In the genomic region with DNA sequence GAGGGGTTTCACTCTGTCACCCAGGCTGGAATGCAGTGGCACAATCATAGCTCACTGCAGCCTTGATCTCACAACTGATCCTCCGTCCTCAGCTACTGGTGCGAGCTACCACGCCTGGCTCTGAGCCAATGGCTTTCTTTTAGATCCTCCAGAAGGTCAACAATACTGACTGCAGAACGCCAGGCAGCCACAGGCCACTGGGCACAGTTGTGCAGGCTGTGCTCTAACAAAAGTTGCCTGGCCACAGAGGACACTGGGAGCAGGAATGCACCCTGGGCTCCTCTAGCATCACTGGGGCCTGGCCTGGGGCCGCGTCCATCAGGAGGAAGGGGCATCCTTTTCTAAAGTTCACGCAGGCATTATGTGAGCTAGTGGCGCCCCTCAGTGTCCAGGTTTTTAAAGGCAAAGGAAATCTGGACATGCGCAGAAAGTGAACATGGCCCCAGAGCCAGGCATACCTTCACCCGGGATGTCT, we compare ENCODE assay signal across 9 cellular contexts. TPM values are rescaled to one million over a fixed set of nuclear protein-coding genes. Genes with fewer than 3 reads are reported as not detected.
A peak's percentile ranks its signal among the peaks of the same experiment; 100 is the strongest.
DNase-seq lines count a peak whose midpoint lies in the region; ATAC-seq, FAIRE-seq and TF ChIP-seq lines count a peak whose summit lies in the region.
"Had no signal": no experiment of that assay in that cellular context is flagged by ENCODE, and none has a peak within 500 bp of the region (broad histone marks: within the 10 kb centered on the region; RNA-seq: fewer than 3 reads in every experiment).

No MANE protein-coding gene starts in this region.

- H3K9me3 Mint-ChIP-seq in stimulated activated memory B cell treated with anti-CD40 and anti-IgM and Interleukin-4, amounts not matched to agents 10 μg/mL and 1 μg/mL and 100 μg/mL, for 72 hours = no peaks in the 10 kb centered on the region
- H3K9me3 Mint-ChIP-seq: stimulated activated naive B cell treated with anti-CD40 and anti-IgM and Interleukin-4, amounts not matched to agents 10 μg/mL and 1 μg/mL and 100 μg/mL, for 72 hours had no signal

- in situ Hi-C loops in K562 (cut with MboI) = loop anchor here (5.0 to 25.0 kb wide), 2 partner anchors 412 to 632 kb away; no protein-coding TSS in a partner anchor

- no TSS peak for BruUV-seq in K562 (replicated peaks; lab: Mats Ljungman, UMichigan)

- H3K9me1 ChIP-seq in K562 (ENCODE audit: control insufficient read depth, insufficient read depth, low read length) = no peaks in the 10 kb centered on the region

- CTCF ChIA-PET in K562 (lab: Yijun Ruan, JAX; ENCODE audit: low intra/inter-chr PET ratio) = interaction anchor here (0.6 to 1.2 kb wide), 2 partner anchors 394 to 997 kb away, joined by 3 read pairs; no protein-coding TSS in a partner anchor

- no peak overlapping the region for H3K27ac ChIP-seq in K562 (ENCODE audit: extremely low read depth, low read depth, low read length)
- no peak overlapping the region for H3K27ac ChIP-seq in uterus

- no peaks in the 10 kb centered on the region for H3K27me3 Mint-ChIP-seq in stimulated activated memory B cell treated with anti-CD40 and anti-IgM and Interleukin-4, amounts not matched to agents 10 μg/mL and 1 μg/mL and 100 μg/mL, for 72 hours

- peaks cover 7% of the 10 kb centered on the region for H3K4me1 Mint-ChIP-seq in stimulated activated memory B cell treated with anti-CD40 and anti-IgM and Interleukin-4, amounts not matched to agents 10 μg/mL and 1 μg/mL and 100 μg/mL, for 72 hours

- H3K36me3 ChIP-seq in K562 (ENCODE audit: control insufficient read depth, insufficient read depth, low read length) = no peaks in the 10 kb centered on the region
- H3K36me3 ChIP-seq in mucosa of descending colon (ENCODE audit: low read depth) = no peaks in the 10 kb centered on the region
- no peaks in the 10 kb centered on the region for H3K36me3 ChIP-seq in uterus

- H3K27me3 ChIP-seq in K562 (ENCODE audit: control insufficient read depth in 2 of 2, insufficient read depth in 2 of 2, low read length in 2 of 2) = no peaks in the 10 kb centered on the region
- no peaks in the 10 kb centered on the region for H3K27me3 ChIP-seq in uterus

- peak; percentile 51 to 77 for TF ChIP-seq RAD21 in K562 (CRISPR knock-in tag; conservative IDR thresholded peaks at IDR 0.05 in 1 of 2, IDR thresholded peaks at IDR 0.05 in 1 of 2)

- no peak for TF ChIP-seq EP300 in K562 (IDR thresholded peaks at IDR 0.05; ENCODE audit: low read length)

- FAIRE-seq in K562 (lab: Jason Lieb, UNC) = peak; percentile 90

- intact Hi-C loops in K562 (cut with micrococcal nuclease) (loop anchor here (1.0 to 10.0 kb wide), 2 partner anchors 411 to 659 kb away; partner anchors contain the start of gene ZNF81), mucosa of descending colon (cut with DNase I, micrococcal nuclease) (no loop called here), uterus (cut with DNase I; ENCODE audit: low total_unique reads) (no loop called here)

- H2AFZ ChIP-seq in K562 (ENCODE audit: low read depth, low read length) = no peak overlapping the region

- TF ChIP-seq CTCF in LNCAP (IDR thresholded peaks at IDR 0.05) = peak; percentile 30; the same call in 1 of the 2 replicates
- TF ChIP-seq CTCF in K562 (IDR thresholded peaks at IDR 0.05 in 2 of 3, conservative IDR thresholded peaks at IDR 0.05 in 1 of 3; ENCODE audit: insufficient read depth in 2 of 3, low read depth in 1 of 3, low read length in 3 of 3) = peak; percentile 65 to 77 (median 67)
- TF ChIP-seq CTCF in mucosa of descending colon (IDR thresholded peaks at IDR 0.05) = no peak
- no peak for TF ChIP-seq CTCF in uterus (IDR thresholded peaks at IDR 0.05)

- H3K27ac Mint-ChIP-seq in stimulated activated memory B cell treated with anti-CD40 and anti-IgM and Interleukin-4, amounts not matched to agents 10 μg/mL and 1 μg/mL and 100 μg/mL, for 72 hours = no peak overlapping the region
- H3K27ac Mint-ChIP-seq: stimulated activated naive B cell treated with anti-CD40 and anti-IgM and Interleukin-4, amounts not matched to agents 10 μg/mL and 1 μg/mL and 100 μg/mL, for 72 hours had no signal

- H3K9me3 ChIP-seq in K562 (replicated peaks; ENCODE audit: control insufficient read depth, insufficient read depth, low read depth, low read length) = no peaks in the 10 kb centered on the region
- no peaks in the 10 kb centered on the region for H3K9me3 ChIP-seq in mucosa of descending colon
- no peaks in the 10 kb centered on the region for H3K9me3 ChIP-seq in uterus

- no peak overlapping the region for H3K4me2 ChIP-seq in K562 (ENCODE audit: insufficient read depth, low read length)

- peaks cover 10 to 16% of the 10 kb centered on the region in 2 experiments; a peak in 4 of 5 replicates for H3K4me1 ChIP-seq in K562 (replicated peaks in 1 of 2; ENCODE audit: control insufficient read depth in 2 of 2, insufficient read depth in 2 of 2, low read length in 2 of 2)
- no peaks in the 10 kb centered on the region for H3K4me1 ChIP-seq in mucosa of descending colon (ENCODE audit: low read depth)
- no peaks in the 10 kb centered on the region for H3K4me1 ChIP-seq in uterus

- H4K20me1 ChIP-seq in K562 (replicated peaks; ENCODE audit: control insufficient read depth, insufficient read depth, low read length) = no peaks in the 10 kb centered on the region

- H3K79me2 ChIP-seq in K562 (ENCODE audit: control insufficient read depth, insufficient read depth, low read length) = no peaks in the 10 kb centered on the region

- TF ChIP-seq POLR2A in K562 (conservative IDR thresholded peaks at IDR 0.05) = no peak
- TF ChIP-seq POLR2A in uterus (IDR thresholded peaks at IDR 0.05) = no peak

- POLR2A ChIA-PET in K562 (lab: Yijun Ruan, JAX) = interaction anchor here (0.5 to 1.0 kb wide), 2 partner anchors 9 to 26 kb away, joined by 3 to 4 read pairs; no protein-coding TSS in a partner anchor

- H3K4me3 Mint-ChIP-seq in stimulated activated memory B cell treated with anti-CD40 and anti-IgM and Interleukin-4, amounts not matched to agents 10 μg/mL and 1 μg/mL and 100 μg/mL, for 72 hours = no peak overlapping the region
- H3K4me3 Mint-ChIP-seq: stimulated activated naive B cell treated with anti-CD40 and anti-IgM and Interleukin-4, amounts not matched to agents 10 μg/mL and 1 μg/mL and 100 μg/mL, for 72 hours had no signal

- no peaks in the 10 kb centered on the region for H3K36me3 Mint-ChIP-seq in stimulated activated memory B cell treated with anti-CD40 and anti-IgM and Interleukin-4, amounts not matched to agents 10 μg/mL and 1 μg/mL and 100 μg/mL, for 72 hours
- H3K36me3 Mint-ChIP-seq: stimulated activated naive B cell treated with anti-CD40 and anti-IgM and Interleukin-4, amounts not matched to agents 10 μg/mL and 1 μg/mL and 100 μg/mL, for 72 hours had no signal

- WGBS in K562 (ENCODE audit: insufficient coverage, low coverage, missing lambda C conversion rate) = 31% methylated on average over 10 of the region's 10 CpGs

- peak; percentile 71 for DNase-seq in DMS53 treated with DMSO at 0.1 percent for 48 hours (lab: John Stamatoyannopoulos, UW; ENCODE audit: unreplicated experiment)
- peak; percentile 36 to 74 (median 41) for DNase-seq in K562 (ENCODE audit: extremely low read depth in 1 of 4, low spot score in 3 of 4)
- peak in 1 of 3 donors; percentile 45 for DNase-seq in mucosa of descending colon
- DNase-seq in uterus = no peak
- no peak for DNase-seq in NCI-H226
- DNase-seq: stimulated activated naive B cell treated with anti-CD40 and anti-IgM and Interleukin-4, amounts not matched to agents 10 μg/mL and 1 μg/mL and 100 μg/mL, for 72 hours had no signal

- no peak overlapping the region for H3K9ac ChIP-seq in K562 (ENCODE audit: insufficient read depth in 1 of 2, low read depth in 2 of 2, low read length in 2 of 2)

- ATAC-seq in K562 = peak; percentile 82
- ATAC-seq in mucosa of descending colon = peak; percentile 60
- ATAC-seq in stimulated activated memory B cell treated with anti-CD40 and anti-IgM and Interleukin-4, amounts not matched to agents 10 μg/mL and 1 μg/mL and 100 μg/mL, for 72 hours = no peak
- no peak for ATAC-seq in GM19351 (IDR thresholded peaks at IDR 0.05; ENCODE audit: unreplicated experiment)

- H3K4me3 ChIP-seq in K562 (no peak overlapping the region), mucosa of descending colon (no peak overlapping the region), uterus (no peak overlapping the region)

RNA-seq across cellular contexts. Expression of gene PORCN, which starts 14.9 kb away (rescaled TPM):
- total RNA-seq in K562 (2011; cell fraction: chromatin; rRNA removed; ENCODE audit: low replicate concordance) = 9.4 and 19.6 TPM in 2 replicates
- 9.3 and 10.8 TPM in 2 replicates for total RNA-seq in K562 (2011; cell fraction: nucleolus; rRNA removed)
- 15.0 and 18.6 TPM in 2 replicates for total RNA-seq in K562 (2011; cell fraction: nucleoplasm; rRNA removed)
- total RNA-seq in K562 (2014; rRNA removed) (2.8 and 4.0 TPM in 2 replicates), K562 (2014; rRNA removed; fragmentation: Illumina TruSeq; extraction: Trizol) (1.9 and 2.0 TPM in 2 replicates), K562 (2015; rRNA removed; fragmentation: Illumina TruSeq; extraction: Trizol) (2.4 and 3.2 TPM in 2 replicates), K562 (2021) (4.4 and 4.7 TPM in 2 replicates), mucosa of descending colon (1 to 10 TPM; 3.9 to 9.2 (median 6.3) TPM), uterus (10 to 100 TPM in 1 of 4 donors, 1 to 10 TPM in 2, under 1 TPM in 1; 0.77 to 16.5 (median 4.8) TPM)
- polyA plus RNA-seq in K562 (2011; rRNA removed) (3.7 and 6.9 TPM in 2 replicates), K562 (2014; fragmentation: Illumina TruSeq; extraction: Trizol) (4.5 and 4.8 TPM in 2 replicates), K562 (2014; fragmentation: Nextera tagmentation; extraction: Ambion mirVana) (under 1 TPM; 0.34 to 0.62 TPM), K562 (2014; rRNA removed) (5.1 TPM in 2 replicates)
- 7.0 and 12.1 TPM in 2 replicates for polyA plus RNA-seq in K562 (2011; cell fraction: cytosol; rRNA removed)
- 18.5 and 23.1 TPM in 2 replicates for polyA plus RNA-seq in K562 (2011; cell fraction: nucleus; rRNA removed)
- polyA plus RNA-seq in K562 (2012) = 5.0 and 7.8 TPM in 2 replicates
- 2.0 and 2.5 TPM in 2 replicates for polyA minus RNA-seq in K562 (2011; rRNA and poly(A)+ RNA removed)
- 4.1 and 8.1 TPM in 2 replicates for polyA minus RNA-seq in K562 (2011; cell fraction: cytosol; rRNA and poly(A)+ RNA removed)
- polyA minus RNA-seq in K562 (2011; cell fraction: nucleus; rRNA and poly(A)+ RNA removed) = 4.7 and 5.3 TPM in 2 replicates

RNA-seq across cellular contexts. Expression of gene FTSJ1, which starts 17.9 kb away (rescaled TPM):
- 42.8 and 61.0 TPM in 2 replicates for total RNA-seq in K562 (2011; cell fraction: chromatin; rRNA removed; ENCODE audit: low replicate concordance)
- total RNA-seq in K562 (2011; cell fraction: nucleolus; rRNA removed) = 58.9 and 60.7 TPM in 2 replicates
- total RNA-seq in K562 (2011; cell fraction: nucleoplasm; rRNA removed) = 41.1 and 41.9 TPM in 2 replicates
- 87.2 and 121 TPM in 2 replicates for total RNA-seq in K562 (2014; rRNA removed)
- total RNA-seq in K562 (2014; rRNA removed; fragmentation: Illumina TruSeq; extraction: Trizol) = 54.7 and 60.1 TPM in 2 replicates
- 72.9 and 75.2 TPM in 2 replicates for total RNA-seq in K562 (2015; rRNA removed; fragmentation: Illumina TruSeq; extraction: Trizol)
- 85.0 and 87.3 TPM in 2 replicates for total RNA-seq in K562 (2021)
- polyA plus RNA-seq in K562 (2011; rRNA removed) = 51.4 and 53.1 TPM in 2 replicates
- polyA plus RNA-seq in K562 (2011; cell fraction: cytosol; rRNA removed) = 61.7 and 125 TPM in 2 replicates
- 119 and 153 TPM in 2 replicates for polyA plus RNA-seq in K562 (2011; cell fraction: nucleus; rRNA removed)
- polyA plus RNA-seq in K562 (2012) = 64.0 and 71.6 TPM in 2 replicates
- polyA plus RNA-seq in K562 (2014; fragmentation: Illumina TruSeq; extraction: Trizol) = 95.6 and 109 TPM in 2 replicates
- 10 to 100 TPM; 12.2 to 17.4 TPM for polyA plus RNA-seq in K562 (2014; fragmentation: Nextera tagmentation; extraction: Ambion mirVana)
- 71.6 and 86.8 TPM in 2 replicates for polyA plus RNA-seq in K562 (2014; rRNA removed)
- 18.1 and 25.3 TPM in 2 replicates for polyA minus RNA-seq in K562 (2011; rRNA and poly(A)+ RNA removed)
- polyA minus RNA-seq in K562 (2011; cell fraction: cytosol; rRNA and poly(A)+ RNA removed) = 28.1 and 30.3 TPM in 2 replicates
- polyA minus RNA-seq in K562 (2011; cell fraction: nucleus; rRNA and poly(A)+ RNA removed) = 33.3 and 33.4 TPM in 2 replicates
- total RNA-seq in mucosa of descending colon = 10 to 100 TPM; 22.1 to 22.8 (median 22.7) TPM
- 10 to 100 TPM in 3 of 4 donors, 1 to 10 TPM in 1; 7.4 to 74.7 (median 51.0) TPM for total RNA-seq in uterus

RNA-seq across cellular contexts. Expression of gene SLC38A5, which starts 23.9 kb away (rescaled TPM):
- 149 and 408 TPM in 2 replicates for total RNA-seq in K562 (2011; cell fraction: chromatin; rRNA removed; ENCODE audit: low replicate concordance)
- total RNA-seq in K562 (2011; cell fraction: nucleolus; rRNA removed) = 510 and 535 TPM in 2 replicates
- 308 and 339 TPM in 2 replicates for total RNA-seq in K562 (2011; cell fraction: nucleoplasm; rRNA removed)
- 142 and 201 TPM in 2 replicates for total RNA-seq in K562 (2014; rRNA removed)
- total RNA-seq in K562 (2014; rRNA removed; fragmentation: Illumina TruSeq; extraction: Trizol) = 72.6 and 88.6 TPM in 2 replicates
- total RNA-seq in K562 (2015; rRNA removed; fragmentation: Illumina TruSeq; extraction: Trizol) = 128 and 129 TPM in 2 replicates
- 213 and 228 TPM in 2 replicates for total RNA-seq in K562 (2021)
- 163 and 193 TPM in 2 replicates for polyA plus RNA-seq in K562 (2011; rRNA removed)
- 284 and 627 TPM in 2 replicates for polyA plus RNA-seq in K562 (2011; cell fraction: cytosol; rRNA removed)
- 364 and 581 TPM in 2 replicates for polyA plus RNA-seq in K562 (2011; cell fraction: nucleus; rRNA removed)
- polyA plus RNA-seq in K562 (2012) = 62.8 and 197 TPM in 2 replicates
- polyA plus RNA-seq in K562 (2014; fragmentation: Illumina TruSeq; extraction: Trizol) = 204 and 238 TPM in 2 replicates
- 10 to 100 TPM in 1 of 2 experiments, 1 to 10 TPM in 1; 9.3 to 31.2 TPM for polyA plus RNA-seq in K562 (2014; fragmentation: Nextera tagmentation; extraction: Ambion mirVana)
- polyA plus RNA-seq in K562 (2014; rRNA removed) = 199 and 251 TPM in 2 replicates
- 113 and 240 TPM in 2 replicates for polyA minus RNA-seq in K562 (2011; rRNA and poly(A)+ RNA removed)
- polyA minus RNA-seq in K562 (2011; cell fraction: cytosol; rRNA and poly(A)+ RNA removed) = 150 and 177 TPM in 2 replicates
- 42.9 and 49.0 TPM in 2 replicates for polyA minus RNA-seq in K562 (2011; cell fraction: nucleus; rRNA and poly(A)+ RNA removed)
- 10 to 100 TPM in 1 of 3 donors, 1 to 10 TPM in 2; 7.3 to 25.9 (median 9.7) TPM for total RNA-seq in mucosa of descending colon
- 1 to 10 TPM; 1.8 to 8.1 (median 4.8) TPM for total RNA-seq in uterus

RNA-seq across cellular contexts. Expression of gene EBP, which starts 27.7 kb away (rescaled TPM):
- total RNA-seq in K562 (2011; cell fraction: chromatin; rRNA removed; ENCODE audit: low replicate concordance) = 184 and 489 TPM in 2 replicates
- 634 and 715 TPM in 2 replicates for total RNA-seq in K562 (2011; cell fraction: nucleolus; rRNA removed)
- total RNA-seq in K562 (2011; cell fraction: nucleoplasm; rRNA removed) = 475 and 527 TPM in 2 replicates
- total RNA-seq in K562 (2014; rRNA removed) (244 and 267 TPM in 2 replicates), K562 (2014; rRNA removed; fragmentation: Illumina TruSeq; extraction: Trizol) (242 and 313 TPM in 2 replicates), K562 (2015; rRNA removed; fragmentation: Illumina TruSeq; extraction: Trizol) (219 and 244 TPM in 2 replicates), K562 (2021) (264 and 278 TPM in 2 replicates), mucosa of descending colon (100 to 1,000 TPM in 2 of 3 donors, 10 to 100 TPM in 1; 60.5 to 161 (median 158) TPM), uterus (10 to 100 TPM in 2 of 4 donors, 1 to 10 TPM in 1, not detected in 1; 2.4 to 23.0 (median 22.1) TPM)
- polyA plus RNA-seq in K562 (2011; rRNA removed) (228 and 411 TPM in 2 replicates), K562 (2014; fragmentation: Illumina TruSeq; extraction: Trizol) (274 and 307 TPM in 2 replicates), K562 (2014; fragmentation: Nextera tagmentation; extraction: Ambion mirVana) (100 to 1,000 TPM; 569 to 987 TPM), K562 (2014; rRNA removed) (238 and 281 TPM in 2 replicates)
- polyA plus RNA-seq in K562 (2011; cell fraction: cytosol; rRNA removed) = 623 and 681 TPM in 2 replicates
- polyA plus RNA-seq in K562 (2011; cell fraction: nucleus; rRNA removed) = 365 and 432 TPM in 2 replicates
- polyA plus RNA-seq in K562 (2012) = 242 and 270 TPM in 2 replicates
- polyA minus RNA-seq in K562 (2011; rRNA and poly(A)+ RNA removed) = 291 and 319 TPM in 2 replicates
- 198 and 240 TPM in 2 replicates for polyA minus RNA-seq in K562 (2011; cell fraction: cytosol; rRNA and poly(A)+ RNA removed)
- 35.1 and 73.1 TPM in 2 replicates for polyA minus RNA-seq in K562 (2011; cell fraction: nucleus; rRNA and poly(A)+ RNA removed)

RNA-seq across cellular contexts. Expression of gene TBC1D25, which starts 45.6 kb away (rescaled TPM):
- total RNA-seq in K562 (2011; cell fraction: chromatin; rRNA removed; ENCODE audit: low replicate concordance) = 11.5 and 26.2 TPM in 2 replicates
- 15.1 and 16.5 TPM in 2 replicates for total RNA-seq in K562 (2011; cell fraction: nucleolus; rRNA removed)
- 11.6 and 13.7 TPM in 2 replicates for total RNA-seq in K562 (2011; cell fraction: nucleoplasm; rRNA removed)
- 5.4 and 6.7 TPM in 2 replicates for total RNA-seq in K562 (2014; rRNA removed)
- total RNA-seq in K562 (2014; rRNA removed; fragmentation: Illumina TruSeq; extraction: Trizol) = 0.87 and 0.96 TPM in 2 replicates
- total RNA-seq in K562 (2015; rRNA removed; fragmentation: Illumina TruSeq; extraction: Trizol) = 1.5 and 2.0 TPM in 2 replicates
- 9.5 and 10.6 TPM in 2 replicates for total RNA-seq in K562 (2021)
- 3.9 and 7.1 TPM in 2 replicates for polyA plus RNA-seq in K562 (2011; rRNA removed)
- polyA plus RNA-seq in K562 (2011; cell fraction: cytosol; rRNA removed) = 5.5 and 7.5 TPM in 2 replicates
- 17.3 and 27.4 TPM in 2 replicates for polyA plus RNA-seq in K562 (2011; cell fraction: nucleus; rRNA removed)
- 6.9 and 8.7 TPM in 2 replicates for polyA plus RNA-seq in K562 (2012)
- 6.1 and 7.5 TPM in 2 replicates for polyA plus RNA-seq in K562 (2014; fragmentation: Illumina TruSeq; extraction: Trizol)
- under 1 TPM; 0.62 to 0.87 TPM for polyA plus RNA-seq in K562 (2014; fragmentation: Nextera tagmentation; extraction: Ambion mirVana)
- polyA plus RNA-seq in K562 (2014; rRNA removed) = 5.4 and 6.2 TPM in 2 replicates
- polyA minus RNA-seq in K562 (2011; rRNA and poly(A)+ RNA removed) = 3.5 and 3.9 TPM in 2 replicates
- polyA minus RNA-seq in K562 (2011; cell fraction: cytosol; rRNA and poly(A)+ RNA removed) = 4.7 and 13.4 TPM in 2 replicates
- 4.3 and 5.7 TPM in 2 replicates for polyA minus RNA-seq in K562 (2011; cell fraction: nucleus; rRNA and poly(A)+ RNA removed)
- total RNA-seq in mucosa of descending colon = 10 to 100 TPM in 2 of 3 donors, 1 to 10 TPM in 1; 8.6 to 14.6 (median 11.6) TPM
- 10 to 100 TPM in 1 of 4 donors, 1 to 10 TPM in 3; 4.1 to 14.3 (median 5.3) TPM for total RNA-seq in uterus

Comparison
In these comparisons a context has a peak if more than half of its experiments do, and no peak if none do; other contexts are left out.
1. DNase-seq: peak in DMS53 treated with DMSO at 0.1 percent for 48 hours (single experiment) and K562 (4 of 4); none in uterus (0 of 2) and NCI-H226 (single experiment).
2. CTCF ChIP-seq: peak in LNCAP (single experiment) and K562 (3 of 3); none in mucosa of descending colon (single experiment) and uterus (0 of 4).
3. ATAC-seq: peak in K562 (single experiment) and mucosa of descending colon (single experiment); none in stimulated activated memory B cell treated with anti-CD40 and anti-IgM and Interleukin-4, amounts not matched to agents 10 μg/mL and 1 μg/mL and 100 μg/mL, for 72 hours (single experiment) and GM19351 (single experiment).